In genomic region chr2:108073425-108074072, GRCh38 we compare ENCODE assay signal across 38 cellular contexts.
"Had no signal": no experiment of that assay in that cellular context is flagged by ENCODE, and none has a peak within 500 bp of the region (broad histone marks: within the 10 kb centered on the region; RNA-seq: fewer than 3 reads in every experiment).

No MANE protein-coding gene starts in this region.

- H3K4me1 Mint-ChIP-seq: activated CD4-positive, alpha-beta memory T cell treated with anti-CD3 and anti-CD28 coated beads, Interleukin-2, amount 10 ng/mL, durations not matched to agents 7 days and 5 days; activated CD4-positive, alpha-beta T cell treated with anti-CD3 and anti-CD28 coated beads for 36 hours; activated CD4-positive, alpha-beta T cell treated with anti-CD3 and anti-CD28 coated beads, Interleukin-2, amount 10 ng/mL, durations not matched to agents 7 days and 5 days; activated CD8-positive, alpha-beta memory T cell treated with anti-CD3 and anti-CD28 coated beads, Interleukin-2, amount 10 ng/mL, durations not matched to agents 7 days and 5 days; activated naive CD8-positive, alpha-beta T cell treated with anti-CD3 and anti-CD28 coated beads for 36 hours; activated T-helper 17 cell treated with anti-CD3 and anti-CD28 coated beads, Interleukin-2, amount 50 U/mL, for 72 hours; central memory CD8-positive, alpha-beta T cell had no signal

- H3K4me3 Mint-ChIP-seq: activated CD4-positive, alpha-beta memory T cell treated with anti-CD3 and anti-CD28 coated beads, Interleukin-2, amount 10 ng/mL, durations not matched to agents 7 days and 5 days; activated CD4-positive, alpha-beta T cell treated with anti-CD3 and anti-CD28 coated beads for 36 hours; activated CD4-positive, alpha-beta T cell treated with anti-CD3 and anti-CD28 coated beads, Interleukin-2, amount 10 ng/mL, durations not matched to agents 7 days and 5 days; activated CD8-positive, alpha-beta memory T cell treated with anti-CD3 and anti-CD28 coated beads, Interleukin-2, amount 10 ng/mL, durations not matched to agents 7 days and 5 days; activated CD8-positive, alpha-beta T cell treated with anti-CD3 and anti-CD28 coated beads, Interleukin-2, amount 10 ng/mL, durations not matched to agents 7 days and 5 days; activated naive CD4-positive, alpha-beta T cell treated with anti-CD3 and anti-CD28 coated beads for 36 hours; activated naive CD8-positive, alpha-beta T cell treated with anti-CD3 and anti-CD28 coated beads for 36 hours; activated T-cell treated with anti-CD3 and anti-CD28 coated beads, Interleukin-2, amount 50 U/mL, for 24 hours; activated T-cell treated with anti-CD3 and anti-CD28 coated beads, Interleukin-2, amount 50 U/mL, for 72 hours; activated T-helper 1 cell treated with anti-CD3 and anti-CD28 coated beads, Interleukin-12 subunit alpha, Interleukin-12 subunit beta, Interleukin-2, Interleukin-4 antibody, amounts not matched to agents 30 ng/mL and 10 ng/mL and 1 ng/mL, durations not matched to agents 14 hours and 24 hours and 36 hours; activated T-helper 17 cell treated with anti-CD3 and anti-CD28 coated beads, Interleukin-2, amount 50 U/mL, for 72 hours; central memory CD8-positive, alpha-beta T cell; T-helper 1 cell treated with Interleukin-12 subunit alpha and Interleukin-12 subunit beta and Interleukin-4 antibody, amounts not matched to agents 30 μg/mL and 1 μg/mL, for 36 hours; T-helper 2 cell treated with Interferon-gamma antibody and Interleukin-4, amounts not matched to agents 5 μg/mL and 100 μg/mL, for 36 hours; WTC11 had no signal

- H3K36me3 Mint-ChIP-seq: activated CD8-positive, alpha-beta memory T cell treated with anti-CD3 and anti-CD28 coated beads, Interleukin-2, amount 10 ng/mL, durations not matched to agents 7 days and 5 days; activated naive CD4-positive, alpha-beta T cell treated with anti-CD3 and anti-CD28 coated beads, Interleukin-2, amount 50 U/mL, for 72 hours; activated naive CD8-positive, alpha-beta T cell treated with anti-CD3 and anti-CD28 coated beads for 36 hours; WTC11 had no signal

- H3K9me3 Mint-ChIP-seq: activated CD4-positive, alpha-beta T cell treated with anti-CD3 and anti-CD28 coated beads, Interleukin-2, amount 10 ng/mL, durations not matched to agents 7 days and 5 days; activated naive CD4-positive, alpha-beta T cell treated with anti-CD3 and anti-CD28 coated beads for 36 hours; activated naive CD4-positive, alpha-beta T cell treated with anti-CD3 and anti-CD28 coated beads, Interleukin-2, amount 50 U/mL, for 72 hours; activated naive CD8-positive, alpha-beta T cell treated with anti-CD3 and anti-CD28 coated beads for 36 hours; activated T-cell treated with anti-CD3 and anti-CD28 coated beads, Interleukin-2, amount 50 U/mL, for 24 hours; activated T-cell treated with anti-CD3 and anti-CD28 coated beads, Interleukin-2, amount 50 U/mL, for 72 hours; activated T-helper 1 cell treated with anti-CD3 and anti-CD28 coated beads, Interleukin-12 subunit alpha, Interleukin-12 subunit beta, Interleukin-2, Interleukin-4 antibody, amounts not matched to agents 30 ng/mL and 10 ng/mL and 1 ng/mL, durations not matched to agents 14 hours and 24 hours and 36 hours; activated T-helper 17 cell treated with anti-CD3 and anti-CD28 coated beads, Interleukin-2, amount 50 U/mL, for 72 hours; central memory CD8-positive, alpha-beta T cell; T-helper 1 cell treated with Interleukin-12 subunit alpha and Interleukin-12 subunit beta and Interleukin-4 antibody, amounts not matched to agents 30 μg/mL and 1 μg/mL, for 36 hours; T-helper 2 cell treated with Interferon-gamma antibody and Interleukin-4, amounts not matched to agents 5 μg/mL and 100 μg/mL, for 36 hours; WTC11 had no signal

- H3K27me3 ChIP-seq: adrenal gland, body of pancreas, brain microvascular endothelial cell, breast epithelium had no signal

- H3K4me1 ChIP-seq: adrenal gland, body of pancreas, breast epithelium had no signal

- H3K9me3 ChIP-seq: adrenal gland, body of pancreas, breast epithelium had no signal

- H3K4me3 ChIP-seq: adrenal gland, body of pancreas, breast epithelium had no signal

- ATAC-seq: activated CD4-positive, alpha-beta T cell treated with anti-CD3 and anti-CD28 coated beads for 36 hours; activated CD4-positive, CD25-positive, alpha-beta regulatory T cell treated with anti-CD3 and anti-CD28 coated beads, Interleukin-2, amount 50 U/mL, for 24 hours; activated CD8-positive, alpha-beta memory T cell treated with anti-CD3 and anti-CD28 coated beads, Interleukin-2, amount 10 ng/mL, durations not matched to agents 7 days and 5 days; activated CD8-positive, alpha-beta T cell treated with anti-CD3 and anti-CD28 coated beads, Interleukin-2, amount 10 ng/mL, durations not matched to agents 7 days and 5 days; activated naive CD4-positive, alpha-beta T cell treated with anti-CD3 and anti-CD28 coated beads, Interleukin-2, amount 50 U/mL, for 72 hours; activated T-cell treated with anti-CD3 and anti-CD28 coated beads, Interleukin-2, amount 50 U/mL, for 72 hours; activated T-helper 17 cell treated with anti-CD3 and anti-CD28 coated beads, Interleukin-2, amount 50 U/mL, for 72 hours; body of pancreas; WTC11 had no signal

- H3K36me3 ChIP-seq: adrenal gland, brain microvascular endothelial cell, breast epithelium, WERI-Rb-1 had no signal

- H3K27ac ChIP-seq: adrenal gland, body of pancreas, brain microvascular endothelial cell, breast epithelium, WERI-Rb-1 had no signal

- DNase-seq: activated CD4-positive, alpha-beta memory T cell treated with anti-CD3 and anti-CD28 coated beads, Interleukin-2, amount 10 ng/mL, durations not matched to agents 7 days and 5 days; activated CD4-positive, alpha-beta T cell treated with anti-CD3 and anti-CD28 coated beads for 1 hour; activated CD4-positive, alpha-beta T cell treated with anti-CD3 and anti-CD28 coated beads for 36 hours; activated CD4-positive, alpha-beta T cell treated with anti-CD3 and anti-CD28 coated beads for 48 hours; activated CD4-positive, alpha-beta T cell treated with anti-CD3 and anti-CD28 coated beads, Interleukin-2, amount 10 ng/mL, durations not matched to agents 7 days and 5 days; activated CD4-positive, alpha-beta T cell treated with anti-CD3 and anti-CD28 coated beads, Interleukin-2, amount 50 U/mL, for 48 hours; activated CD4-positive, CD25-positive, alpha-beta regulatory T cell; activated CD8-positive, alpha-beta memory T cell treated with anti-CD3 and anti-CD28 coated beads for 24 hours; activated CD8-positive, alpha-beta memory T cell treated with anti-CD3 and anti-CD28 coated beads, Interleukin-2, amount 10 ng/mL, durations not matched to agents 7 days and 5 days; activated CD8-positive, alpha-beta memory T cell treated with anti-CD3 and anti-CD28 coated beads, Interleukin-2, amount 50 U/mL, for 48 hours; activated CD8-positive, alpha-beta T cell treated with anti-CD3 and anti-CD28 coated beads, Interleukin-2, amount 10 ng/mL, durations not matched to agents 7 days and 5 days; activated effector memory CD4-positive, alpha-beta T cell treated with anti-CD3 and anti-CD28 coated beads, Interleukin-2, amount 50 U/mL, for 16 hours; activated gamma-delta T cell treated with Interleukin-2 at 50 U/mL for 16 hours; activated naive CD4-positive, alpha-beta T cell; activated naive CD4-positive, alpha-beta T cell treated with anti-CD3 and anti-CD28 coated beads for 36 hours; activated naive CD4-positive, alpha-beta T cell treated with anti-CD3 and anti-CD28 coated beads, Interleukin-2, amount 50 U/mL, for 16 hours; activated naive CD8-positive, alpha-beta T cell treated with anti-CD3 and anti-CD28 coated beads for 36 hours; activated T-cell treated with anti-CD3 and anti-CD28 coated beads, Interleukin-2, amount 50 U/mL, for 24 hours; activated T-cell treated with anti-CD3 and anti-CD28 coated beads, Interleukin-2, amount 50 U/mL, for 72 hours; adrenal gland; amniotic stem cell; aorta; body of pancreas; brain microvascular endothelial cell; cerebellar nuclear complex; T-helper 1 cell; T-helper 2 cell; T-helper 9 cell; WERI-Rb-1 had no signal

- H3K27ac Mint-ChIP-seq: activated CD4-positive, alpha-beta memory T cell treated with anti-CD3 and anti-CD28 coated beads, Interleukin-2, amount 10 ng/mL, durations not matched to agents 7 days and 5 days; activated CD4-positive, alpha-beta T cell treated with anti-CD3 and anti-CD28 coated beads for 36 hours; activated CD4-positive, alpha-beta T cell treated with anti-CD3 and anti-CD28 coated beads, Interleukin-2, amount 10 ng/mL, durations not matched to agents 7 days and 5 days; activated CD8-positive, alpha-beta memory T cell treated with anti-CD3 and anti-CD28 coated beads, Interleukin-2, amount 10 ng/mL, durations not matched to agents 7 days and 5 days; activated CD8-positive, alpha-beta T cell treated with anti-CD3 and anti-CD28 coated beads, Interleukin-2, amount 10 ng/mL, durations not matched to agents 7 days and 5 days; activated naive CD4-positive, alpha-beta T cell treated with anti-CD3 and anti-CD28 coated beads for 36 hours; activated naive CD4-positive, alpha-beta T cell treated with anti-CD3 and anti-CD28 coated beads, Interleukin-2, amount 50 U/mL, for 72 hours; activated naive CD8-positive, alpha-beta T cell treated with anti-CD3 and anti-CD28 coated beads for 36 hours; activated T-cell treated with anti-CD3 and anti-CD28 coated beads, Interleukin-2, amount 50 U/mL, for 24 hours; activated T-cell treated with anti-CD3 and anti-CD28 coated beads, Interleukin-2, amount 50 U/mL, for 72 hours; activated T-helper 1 cell treated with anti-CD3 and anti-CD28 coated beads, Interleukin-12 subunit alpha, Interleukin-12 subunit beta, Interleukin-2, Interleukin-4 antibody, amounts not matched to agents 30 ng/mL and 10 ng/mL and 1 ng/mL, durations not matched to agents 14 hours and 24 hours and 36 hours; activated T-helper 17 cell treated with anti-CD3 and anti-CD28 coated beads, Interleukin-2, amount 50 U/mL, for 72 hours; T-helper 1 cell treated with Interleukin-12 subunit alpha and Interleukin-12 subunit beta and Interleukin-4 antibody, amounts not matched to agents 30 μg/mL and 1 μg/mL, for 36 hours; T-helper 2 cell treated with Interferon-gamma antibody and Interleukin-4, amounts not matched to agents 5 μg/mL and 100 μg/mL, for 36 hours; WTC11 had no signal

- H3K27me3 Mint-ChIP-seq: activated CD4-positive, alpha-beta memory T cell treated with anti-CD3 and anti-CD28 coated beads, Interleukin-2, amount 10 ng/mL, durations not matched to agents 7 days and 5 days; activated CD4-positive, alpha-beta T cell treated with anti-CD3 and anti-CD28 coated beads for 36 hours; activated CD4-positive, alpha-beta T cell treated with anti-CD3 and anti-CD28 coated beads, Interleukin-2, amount 10 ng/mL, durations not matched to agents 7 days and 5 days; activated CD8-positive, alpha-beta memory T cell treated with anti-CD3 and anti-CD28 coated beads, Interleukin-2, amount 10 ng/mL, durations not matched to agents 7 days and 5 days; activated naive CD8-positive, alpha-beta T cell treated with anti-CD3 and anti-CD28 coated beads for 36 hours; activated T-cell treated with anti-CD3 and anti-CD28 coated beads, Interleukin-2, amount 50 U/mL, for 24 hours; activated T-helper 17 cell treated with anti-CD3 and anti-CD28 coated beads, Interleukin-2, amount 50 U/mL, for 72 hours; central memory CD8-positive, alpha-beta T cell had no signal
